In genomic region chr9:28714175-28714574, GRCh38 we compare ENCODE assay signal across 34 cellular contexts.
"Had no signal": no experiment of that assay in that cellular context is flagged by ENCODE, and none has a peak within 500 bp of the region (broad histone marks: within the 10 kb centered on the region; RNA-seq: fewer than 3 reads in every experiment).

No MANE protein-coding gene starts in this region.

- H3K9me3 ChIP-seq: adrenal gland, ascending aorta, body of pancreas, breast epithelium had no signal

- H3K36me3 ChIP-seq: adrenal gland, ascending aorta, brain microvascular endothelial cell, breast epithelium, cardiac muscle cell had no signal

- H3K27ac ChIP-seq: adrenal gland, ascending aorta, body of pancreas, brain microvascular endothelial cell, breast epithelium, cardiac muscle cell had no signal

- ATAC-seq: activated naive CD4-positive, alpha-beta T cell treated with anti-CD3 and anti-CD28 coated beads, Interleukin-2, amount 50 U/mL, for 72 hours; activated naive CD8-positive, alpha-beta T cell treated with anti-CD3 and anti-CD28 coated beads, Interleukin-2, amount 50 U/mL, for 24 hours; activated T-cell treated with anti-CD3 and anti-CD28 coated beads, Interleukin-2, amount 50 U/mL, for 4 hours; activated T-cell treated with anti-CD3 and anti-CD28 coated beads, Interleukin-2, amount 50 U/mL, for 72 hours; activated T-helper 17 cell treated with anti-CD3 and anti-CD28 coated beads, Interleukin-2, amount 50 U/mL, for 72 hours; body of pancreas had no signal

- FAIRE-seq: astrocyte, bronchial epithelial cell had no signal

- H3K4me3 ChIP-seq: adrenal gland, ascending aorta, body of pancreas, breast epithelium, cardiac muscle cell had no signal

- H3K27me3 ChIP-seq: adrenal gland, ascending aorta, body of pancreas, brain microvascular endothelial cell, breast epithelium, cardiac muscle cell had no signal

- H3K4me1 ChIP-seq: adrenal gland, ascending aorta, body of pancreas, breast epithelium had no signal

- DNase-seq: activated effector memory CD4-positive, alpha-beta T cell treated with anti-CD3 and anti-CD28 coated beads, Interleukin-2, amount 50 U/mL, for 16 hours; activated effector memory CD4-positive, alpha-beta T cell treated with Interleukin-2 at 50 U/mL for 16 hours; activated gamma-delta T cell; activated gamma-delta T cell treated with Interleukin-2 at 50 U/mL for 16 hours; activated naive CD4-positive, alpha-beta T cell; activated naive CD4-positive, alpha-beta T cell treated with anti-CD3 and anti-CD28 coated beads for 36 hours; activated naive CD4-positive, alpha-beta T cell treated with anti-CD3 and anti-CD28 coated beads, Interleukin-2, amount 10 ng/mL, durations not matched to agents 7 days and 5 days; activated naive CD4-positive, alpha-beta T cell treated with anti-CD3 and anti-CD28 coated beads, Interleukin-2, amount 50 U/mL, for 16 hours; activated naive CD4-positive, alpha-beta T cell treated with Interleukin-2 at 50 U/mL for 16 hours; activated naive CD8-positive, alpha-beta T cell treated with anti-CD3 and anti-CD28 coated beads for 36 hours; activated naive CD8-positive, alpha-beta T cell treated with anti-CD3 and anti-CD28 coated beads, Interleukin-2, amount 10 ng/mL, durations not matched to agents 7 days and 5 days; activated naive CD8-positive, alpha-beta T cell treated with anti-CD3 and anti-CD28 coated beads, Interleukin-2, amount 50 U/mL, for 24 hours; activated T-cell treated with anti-CD3 and anti-CD28 coated beads, Interleukin-2, amount 50 U/mL, for 1 hour; activated T-cell treated with anti-CD3 and anti-CD28 coated beads, Interleukin-2, amount 50 U/mL, for 24 hours; activated T-cell treated with anti-CD3 and anti-CD28 coated beads, Interleukin-2, amount 50 U/mL, for 4 hours; activated T-cell treated with anti-CD3 and anti-CD28 coated beads, Interleukin-2, amount 50 U/mL, for 48 hours; activated T-cell treated with anti-CD3 and anti-CD28 coated beads, Interleukin-2, amount 50 U/mL, for 72 hours; adrenal gland; amniotic stem cell; amygdala; anterior cingulate cortex; aorta; body of pancreas; brain microvascular endothelial cell; caudate nucleus; central memory CD4-positive, alpha-beta T cell; cerebellar nuclear complex had no signal
